In genomic region chr6:43916924-43917877, GRCh38 we compare ENCODE assay signal across 1 cellular context.
TF ChIP-seq lines count a peak whose summit lies in the region.

No MANE protein-coding gene starts in this region.

TF ChIP-seq in HepG2, 621 proteins besides CTCF, POLR2A, EP300 and RAD21 (continued from another document and continues in another):
- TF ChIP-seq SYNCRIP (IDR thresholded peaks at IDR 0.05; ENCODE audit: insufficient read depth, low read depth, low read length) (no peak), BCL6 (CRISPR knock-in tag; IDR thresholded peaks at IDR 0.05) (peak; percentile 80), RFX3 (CRISPR knock-in tag; IDR thresholded peaks at IDR 0.05) (no peak), ZNF230 (CRISPR knock-in tag; IDR thresholded peaks at IDR 0.05) (peak; percentile 71; the same call in 1 of the 2 replicates), ZNF562 (CRISPR knock-in tag; IDR thresholded peaks at IDR 0.05; ENCODE audit: borderline replicate concordance) (no peak), RXRA (CRISPR knock-in tag; IDR thresholded peaks at IDR 0.05) (peak; percentile 99), ATF6 (CRISPR knock-in tag; conservative IDR thresholded peaks at IDR 0.05) (no peak), ARID3A (IDR thresholded peaks at IDR 0.05; ENCODE audit: low read depth, low read length) (peak; percentile 84; the same call in 1 of the 2 replicates), DMAP1 (CRISPR knock-in tag; IDR thresholded peaks at IDR 0.05) (peak; percentile 54), SKIL (CRISPR knock-in tag; IDR thresholded peaks at IDR 0.05; ENCODE audit: borderline replicate concordance) (peak; percentile 78), ZNF687 (CRISPR knock-in tag; IDR thresholded peaks at IDR 0.05) (peak; percentile 87), ZNF501 (CRISPR knock-in tag; IDR thresholded peaks at IDR 0.05) (peak; percentile 92), MNT (IDR thresholded peaks at IDR 0.05) (no peak), FOXM1 (CRISPR knock-in tag; IDR thresholded peaks at IDR 0.05) (no peak), YY1 (IDR thresholded peaks at IDR 0.05; ENCODE audit: insufficient read depth, insufficient replicate concordance, low read depth, low read length) (no peak), HDAC2 (CRISPR knock-in tag; IDR thresholded peaks at IDR 0.05) (peak; percentile 93), NAIF1 (CRISPR knock-in tag; IDR thresholded peaks at IDR 0.05; ENCODE audit: borderline replicate concordance) (peak; percentile 89; the same call in 1 of the 2 replicates), ZNF260 (CRISPR knock-in tag; IDR thresholded peaks at IDR 0.05; ENCODE audit: borderline replicate concordance, low read depth) (no peak), ZNF597 (CRISPR knock-in tag; IDR thresholded peaks at IDR 0.05) (no peak), ZNF30 (CRISPR knock-in tag; IDR thresholded peaks at IDR 0.05) (no peak; the same call in 1 of the 2 replicates), ZNF432 (CRISPR knock-in tag; IDR thresholded peaks at IDR 0.05; ENCODE audit: borderline replicate concordance) (no peak), HMGA1 (CRISPR knock-in tag; conservative IDR thresholded peaks at IDR 0.05) (no peak), MYC (CRISPR knock-in tag; IDR thresholded peaks at IDR 0.05; ENCODE audit: borderline replicate concordance) (peak; percentile 70), ZNF350 (CRISPR knock-in tag; IDR thresholded peaks at IDR 0.05; ENCODE audit: borderline replicate concordance, low read depth) (peak; percentile 96), ZEB1 (IDR thresholded peaks at IDR 0.05; ENCODE audit: insufficient replicate concordance, low read depth) (no peak), RBM39 (IDR thresholded peaks at IDR 0.05; ENCODE audit: low read depth, low read length, poor library complexity, severe bottlenecking) (no peak), GLMP (CRISPR knock-in tag; IDR thresholded peaks at IDR 0.05; ENCODE audit: borderline replicate concordance) (no peak), NCOR1 (IDR thresholded peaks at IDR 0.05; ENCODE audit: borderline replicate concordance, low read length) (peak; percentile 99), EHMT2 (IDR thresholded peaks at IDR 0.05; ENCODE audit: borderline replicate concordance, low read depth, low read length) (no peak; the same call in 1 of the 2 replicates), PRDM15 (CRISPR knock-in tag; IDR thresholded peaks at IDR 0.05) (peak; percentile 89), ZFY (CRISPR knock-in tag; IDR thresholded peaks at IDR 0.05) (peak; percentile 79), KDM3A (CRISPR knock-in tag; IDR thresholded peaks at IDR 0.05; ENCODE audit: low read depth) (peak; percentile 70; the same call in 1 of the 2 replicates), GPN1 (CRISPR knock-in tag; IDR thresholded peaks at IDR 0.05; ENCODE audit: borderline replicate concordance) (no peak), ZBTB8A (CRISPR knock-in tag; IDR thresholded peaks at IDR 0.05; ENCODE audit: borderline replicate concordance, low read depth) (no peak), MED1 (CRISPR knock-in tag; IDR thresholded peaks at IDR 0.05) (peak; percentile 95), HNRNPK (IDR thresholded peaks at IDR 0.05; ENCODE audit: low read depth, low read length, poor library complexity, severe bottlenecking) (no peak), TOPORS (CRISPR knock-in tag; IDR thresholded peaks at IDR 0.05) (peak; percentile 62; the same call in 1 of the 2 replicates), NFYC (CRISPR knock-in tag; IDR thresholded peaks at IDR 0.05) (peak; percentile 32; the same call in 1 of the 2 replicates), ZNF619 (CRISPR knock-in tag; IDR thresholded peaks at IDR 0.05) (no peak), ZNF784 (CRISPR knock-in tag; IDR thresholded peaks at IDR 0.05; ENCODE audit: borderline replicate concordance) (no peak)
